20 cellular contexts compared by ENCODE assay signal in genomic region chr7:2010101-2010500, GRCh38.
A peak's percentile ranks its signal among the peaks of the same experiment; 100 is the strongest.
DNase-seq lines count a peak whose midpoint lies in the region; ATAC-seq and TF ChIP-seq lines count a peak whose summit lies in the region.
"Had no signal": no experiment of that assay in that cellular context is flagged by ENCODE, and none has a peak within 500 bp of the region (broad histone marks: within the 10 kb centered on the region; RNA-seq: fewer than 3 reads in every experiment).

No MANE protein-coding gene starts in this region.

- no peaks in the 10 kb centered on the region for H3K4me1 Mint-ChIP-seq in Calu3 (ENCODE audit: low read depth, unreplicated experiment)
- H3K4me1 Mint-ChIP-seq: activated naive CD8-positive, alpha-beta T cell treated with anti-CD3 and anti-CD28 coated beads, Interleukin-2, amount 10 ng/mL, durations not matched to agents 7 days and 5 days had no signal

- peak overlapping the region; percentile 24; the same call in 1 of the 2 replicates for H3K9ac ChIP-seq in BLaER1

- H3K4me1 ChIP-seq in BLaER1 (peaks cover 94% of the 10 kb centered on the region), RWPE2 (ENCODE audit: insufficient read depth, poor library complexity, severe bottlenecking) (no peaks in the 10 kb centered on the region), heart left ventricle (peaks cover 0 to 37% (median 8%) of the 10 kb centered on the region in 12 donors), osteoblast (ENCODE audit: insufficient read depth, low read length) (no peaks in the 10 kb centered on the region)

- H3K27ac Mint-ChIP-seq in Calu3 (ENCODE audit: unreplicated experiment): no peak overlapping the region
- H3K27ac Mint-ChIP-seq: activated naive CD8-positive, alpha-beta T cell treated with anti-CD3 and anti-CD28 coated beads, Interleukin-2, amount 10 ng/mL, durations not matched to agents 7 days and 5 days; activated T-cell treated with anti-CD3 and anti-CD28 coated beads, Interleukin-2, amount 50 U/mL, for 72 hours; CD4-positive, CD25-positive, alpha-beta regulatory T cell; stimulated activated memory B cell treated with anti-CD40 and anti-IgM and Interleukin-4, amounts not matched to agents 10 μg/mL and 1 μg/mL and 100 μg/mL, for 72 hours had no signal

- H3K4me2 ChIP-seq in BLaER1: peak overlapping the region; percentile 91
- no peak overlapping the region for H3K4me2 ChIP-seq in osteoblast (ENCODE audit: insufficient read depth, low read length)

- intact Hi-C loops in heart left ventricle (cut with DNase I): no loop called here
- intact Hi-C loops in Calu3 (cut with micrococcal nuclease; ENCODE audit: unreplicated experiment): no loop called here

- H2AFZ ChIP-seq in osteoblast (ENCODE audit: low read length): no peak overlapping the region

- CTCF ChIA-PET in Calu3 (lab: Charles Lee): no interaction called here

- no peaks in the 10 kb centered on the region for H3K9me3 Mint-ChIP-seq in Calu3 (ENCODE audit: low read depth, unreplicated experiment)
- H3K9me3 Mint-ChIP-seq: activated naive CD8-positive, alpha-beta T cell treated with anti-CD3 and anti-CD28 coated beads, Interleukin-2, amount 10 ng/mL, durations not matched to agents 7 days and 5 days; activated T-cell treated with anti-CD3 and anti-CD28 coated beads, Interleukin-2, amount 50 U/mL, for 72 hours; stimulated activated memory B cell treated with anti-CD40 and anti-IgM and Interleukin-4, amounts not matched to agents 10 μg/mL and 1 μg/mL and 100 μg/mL, for 72 hours had no signal

- H3K27me3 Mint-ChIP-seq in Calu3 (ENCODE audit: unreplicated experiment): no peaks in the 10 kb centered on the region
- H3K27me3 Mint-ChIP-seq: activated naive CD8-positive, alpha-beta T cell treated with anti-CD3 and anti-CD28 coated beads, Interleukin-2, amount 10 ng/mL, durations not matched to agents 7 days and 5 days; CD4-positive, CD25-positive, alpha-beta regulatory T cell; stimulated activated memory B cell treated with anti-CD40 and anti-IgM and Interleukin-4, amounts not matched to agents 10 μg/mL and 1 μg/mL and 100 μg/mL, for 72 hours had no signal

- 73 to 83% (median 79%) methylated on average over 17 of the region's 17 CpGs for WGBS in heart left ventricle, 4 donors

- TF ChIP-seq POLR2A in heart left ventricle (IDR thresholded peaks at IDR 0.05): no peak

- no TSS peak for BruUV-seq in Calu3 (replicated peaks; lab: Mats Ljungman, UMichigan)

- H3K27ac ChIP-seq in BLaER1 (no peak overlapping the region), RWPE2 (ENCODE audit: poor library complexity, severe bottlenecking) (no peak overlapping the region), heart left ventricle (peak overlapping the region in 11 of 12 donors; percentile 40 to 97 (median 86)), osteoblast (ENCODE audit: low read depth, low read length) (no peak overlapping the region), substantia nigra (ENCODE audit: low read depth, low read length, poor library complexity, severe bottlenecking) (no peak overlapping the region)
- H3K27ac ChIP-seq: SK-N-MC, testis had no signal

- TF ChIP-seq CTCF in RWPE2 (IDR thresholded peaks at IDR 0.05; ENCODE audit: poor library complexity, severe bottlenecking) (no peak), heart left ventricle (IDR thresholded peaks at IDR 0.05) (no peak), osteoblast (IDR thresholded peaks at IDR 0.05; ENCODE audit: extremely low read depth, low read depth, low read length) (no peak), Calu3 (IDR thresholded peaks at IDR 0.05; ENCODE audit: unreplicated experiment) (no peak)

- H4K20me1 ChIP-seq in BLaER1: peaks cover 100% of the 10 kb centered on the region
- no peaks in the 10 kb centered on the region for H4K20me1 ChIP-seq in osteoblast (ENCODE audit: insufficient read depth, low read length)

- H3K36me3 Mint-ChIP-seq in Calu3 (ENCODE audit: insufficient read depth, unreplicated experiment): peaks cover 10% of the 10 kb centered on the region

- H3K9me3 ChIP-seq in BLaER1 (no peaks in the 10 kb centered on the region), RWPE2 (ENCODE audit: severe bottlenecking) (no peaks in the 10 kb centered on the region), heart left ventricle (no peaks in the 10 kb centered on the region), osteoblast (ENCODE audit: low read depth, low read length) (no peaks in the 10 kb centered on the region)
- H3K9me3 ChIP-seq: testis had no signal

- no peak for ATAC-seq in RWPE2 (ENCODE audit: low read depth)
- ATAC-seq in heart left ventricle: no peak
- ATAC-seq: stimulated activated memory B cell treated with anti-CD40 and anti-IgM and Interleukin-4, amounts not matched to agents 10 μg/mL and 1 μg/mL and 100 μg/mL, for 72 hours had no signal

- DNase-seq in RWPE2 (ENCODE audit: low spot score) (peak; percentile 45), heart left ventricle (peak in 3 of 5 donors; percentile 26 to 40 (median 36)), osteoblast (ENCODE audit: insufficient read length, low spot score, missing footprints) (peak; percentile 90), Calu3 (no peak), AG20443 (ENCODE audit: low spot score) (no peak), RPMI8226 (no peak), substantia nigra (lab: John Stamatoyannopoulos, UW) (no peak)
- DNase-seq: activated CD4-positive, alpha-beta T cell treated with anti-CD3 and anti-CD28 coated beads for 48 hours; activated T-cell treated with anti-CD3 and anti-CD28 coated beads, Interleukin-2, amount 50 U/mL, for 72 hours; CD4-positive, CD25-positive, alpha-beta regulatory T cell; effector CD8-positive, alpha-beta T cell; foreskin fibroblast; NCI-H1694 treated with DMSO at 0.1 percent for 48 hours; NCI-H526; testis had no signal

- H3K4me3 ChIP-seq in BLaER1 (no peak overlapping the region), RWPE2 (ENCODE audit: severe bottlenecking) (no peak overlapping the region), heart left ventricle (no peak overlapping the region), osteoblast (ENCODE audit: insufficient read depth, low read length) (no peak overlapping the region)
- H3K4me3 ChIP-seq: lung, SK-N-MC, testis had no signal

- peaks cover 15% of the 10 kb centered on the region for H3K27me3 ChIP-seq in BLaER1
- no peaks in the 10 kb centered on the region for H3K27me3 ChIP-seq in RWPE2 (ENCODE audit: insufficient read depth, poor library complexity, severe bottlenecking)
- no peaks in the 10 kb centered on the region for H3K27me3 ChIP-seq in heart left ventricle
- H3K27me3 ChIP-seq in osteoblast (ENCODE audit: insufficient read depth, low read length): no peaks in the 10 kb centered on the region
- H3K27me3 ChIP-seq: testis had no signal

- no peak overlapping the region for H3K4me3 Mint-ChIP-seq in Calu3 (ENCODE audit: low read depth, unreplicated experiment)
- H3K4me3 Mint-ChIP-seq: activated naive CD8-positive, alpha-beta T cell treated with anti-CD3 and anti-CD28 coated beads, Interleukin-2, amount 10 ng/mL, durations not matched to agents 7 days and 5 days; activated T-cell treated with anti-CD3 and anti-CD28 coated beads, Interleukin-2, amount 50 U/mL, for 72 hours; CD4-positive, CD25-positive, alpha-beta regulatory T cell; stimulated activated memory B cell treated with anti-CD40 and anti-IgM and Interleukin-4, amounts not matched to agents 10 μg/mL and 1 μg/mL and 100 μg/mL, for 72 hours had no signal

- H3K36me3 ChIP-seq in BLaER1 (peaks cover 41% of the 10 kb centered on the region), RWPE2 (ENCODE audit: low read depth) (no peaks in the 10 kb centered on the region), heart left ventricle (peaks cover 0 to 7% (median 0%) of the 10 kb centered on the region in 9 donors), osteoblast (ENCODE audit: insufficient read depth, low read length) (no peaks in the 10 kb centered on the region)

- H3K79me2 ChIP-seq in osteoblast (ENCODE audit: insufficient read depth, low read length): no peaks in the 10 kb centered on the region

Comparison
In these comparisons a context has a peak if more than half of its experiments do, and no peak if none do; other contexts are left out.
1. H3K27ac ChIP-seq: peak in heart left ventricle (11 of 12); none in BLaER1 (single experiment), RWPE2 (single experiment), osteoblast (single experiment) and substantia nigra (single experiment).
2. DNase-seq: peak in RWPE2 (single experiment), heart left ventricle (3 of 5) and osteoblast (single experiment); none in Calu3 (single experiment), AG20443 (single experiment), RPMI8226 (single experiment) and substantia nigra (0 of 49).